In genomic region chr5:74326571-74327338, GRCh38 we compare ENCODE assay signal across 8 cellular contexts.
DNase-seq lines count a peak whose midpoint lies in the region; ATAC-seq lines count a peak whose summit lies in the region.

No MANE protein-coding gene starts in this region.

- DNase-seq in NCI-H82 (lab: John Stamatoyannopoulos, UW) (peak; percentile 29), NCI-H82 treated with DMSO at 0.1 percent for 48 hours (lab: John Stamatoyannopoulos, UW; ENCODE audit: unreplicated experiment) (no peak), NCI-H446 treated with DMSO at 0.1 percent for 48 hours (lab: John Stamatoyannopoulos, UW) (peak; percentile 91), immature natural killer cell (peak; percentile 78 to 89 (median 81)), NCI-H1048 (lab: John Stamatoyannopoulos, UW) (no peak)
- peak; percentile 19 for DNase-seq in activated T-cell treated with anti-CD3 and anti-CD28 coated beads, Interleukin-2, amount 50 U/mL, for 1 hour
- DNase-seq in stimulated activated CD8-positive, alpha-beta memory T cell treated with anti-CD3 and anti-CD28 coated beads, Interleukin-4, amount 100 ng/mL, for 48 hours = peak; percentile 79

- ATAC-seq in HG02840 (IDR thresholded peaks at IDR 0.05; ENCODE audit: low FRiP score, unreplicated experiment) = peak; percentile 69

- no peaks in the 10 kb centered on the region for H3K9me3 Mint-ChIP-seq in immature natural killer cell

- peak overlapping the region; percentile 15 to 79 (median 48) for H3K4me3 Mint-ChIP-seq in immature natural killer cell

- no peaks in the 10 kb centered on the region for H3K36me3 Mint-ChIP-seq in immature natural killer cell

- H3K27me3 Mint-ChIP-seq in immature natural killer cell (ENCODE audit: low read depth in 3 of 3) = peaks cover 2 to 33% (median 5%) of the 10 kb centered on the region in 3 donors

- peak overlapping the region; percentile 33 to 84 (median 58) for H3K27ac Mint-ChIP-seq in immature natural killer cell

- H3K4me1 Mint-ChIP-seq in immature natural killer cell = peaks cover 28% of the 10 kb centered on the region in 2 donors

Comparison
In these comparisons a context has a peak if more than half of its experiments do, and no peak if none do; other contexts are left out.
1. DNase-seq: peak in NCI-H82 (single experiment), NCI-H446 treated with DMSO at 0.1 percent for 48 hours (single experiment), activated T-cell treated with anti-CD3 and anti-CD28 coated beads, Interleukin-2, amount 50 U/mL, for 1 hour (single experiment), immature natural killer cell (3 of 3) and stimulated activated CD8-positive, alpha-beta memory T cell treated with anti-CD3 and anti-CD28 coated beads, Interleukin-4, amount 100 ng/mL, for 48 hours (single experiment); none in NCI-H82 treated with DMSO at 0.1 percent for 48 hours (single experiment) and NCI-H1048 (single experiment).